Comparison of ENCODE assay signal across 35 cellular contexts in the genomic region with DNA sequence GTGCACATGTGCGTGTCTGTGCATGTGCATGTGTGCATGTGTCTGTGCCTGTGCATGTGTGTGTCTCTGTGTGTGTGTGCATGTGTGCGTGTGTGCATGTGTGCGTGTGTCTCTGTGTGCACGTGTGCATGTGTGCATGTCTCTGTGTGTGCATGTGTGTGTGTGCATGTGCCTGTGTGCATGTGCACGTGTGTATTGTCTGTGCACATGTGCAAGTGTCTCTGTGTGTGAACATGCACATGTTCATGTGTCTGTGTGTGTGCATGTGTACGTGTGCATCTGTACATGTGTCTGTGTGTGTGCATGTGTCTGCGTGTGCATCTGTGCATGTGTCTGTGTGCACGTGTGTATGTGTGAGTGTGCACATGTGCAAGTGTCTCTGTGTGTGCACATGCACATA.
"Had no signal": no experiment of that assay in that cellular context is flagged by ENCODE, and none has a peak within 500 bp of the region (broad histone marks: within the 10 kb centered on the region; RNA-seq: fewer than 3 reads in every experiment).

No MANE protein-coding gene starts in this region.

- H3K27ac Mint-ChIP-seq: activated CD4-positive, alpha-beta memory T cell treated with anti-CD3 and anti-CD28 coated beads for 36 hours; activated CD4-positive, alpha-beta T cell treated with anti-CD3 and anti-CD28 coated beads for 36 hours; activated CD4-positive, alpha-beta T cell treated with anti-CD3 and anti-CD28 coated beads, Interleukin-2, amount 10 ng/mL, durations not matched to agents 24 days and 14 days; activated CD8-positive, alpha-beta memory T cell treated with anti-CD3 and anti-CD28 coated beads, Interleukin-2, amount 10 ng/mL, durations not matched to agents 7 days and 5 days; activated CD8-positive, alpha-beta T cell treated with anti-CD3 and anti-CD28 coated beads, Interleukin-2, amount 10 ng/mL, durations not matched to agents 7 days and 5 days; activated naive CD8-positive, alpha-beta T cell; activated T-helper 17 cell treated with anti-CD3 and anti-CD28 coated beads, Interleukin-2, amount 50 U/mL, for 72 hours; effector memory CD8-positive, alpha-beta T cell; T-helper 17 cell; T-helper 2 cell treated with Interferon-gamma antibody and Interleukin-4, amounts not matched to agents 5 μg/mL and 100 μg/mL, for 36 hours had no signal

- H3K4me3 ChIP-seq: esophagus squamous epithelium, gastroesophageal sphincter, heart right ventricle had no signal

- H3K4me1 Mint-ChIP-seq: activated CD4-positive, alpha-beta T cell treated with anti-CD3 and anti-CD28 coated beads, Interleukin-2, amount 10 ng/mL, durations not matched to agents 24 days and 14 days; activated CD8-positive, alpha-beta memory T cell treated with anti-CD3 and anti-CD28 coated beads, Interleukin-2, amount 10 ng/mL, durations not matched to agents 7 days and 5 days; activated T-helper 17 cell treated with anti-CD3 and anti-CD28 coated beads, Interleukin-2, amount 50 U/mL, for 72 hours; T-helper 17 cell had no signal

- H3K36me3 Mint-ChIP-seq: activated CD4-positive, alpha-beta memory T cell treated with anti-CD3 and anti-CD28 coated beads for 36 hours; activated CD8-positive, alpha-beta memory T cell treated with anti-CD3 and anti-CD28 coated beads, Interleukin-2, amount 10 ng/mL, durations not matched to agents 7 days and 5 days; activated naive CD8-positive, alpha-beta T cell had no signal

- H3K27me3 Mint-ChIP-seq: activated CD4-positive, alpha-beta T cell treated with anti-CD3 and anti-CD28 coated beads for 36 hours; activated CD4-positive, alpha-beta T cell treated with anti-CD3 and anti-CD28 coated beads, Interleukin-2, amount 10 ng/mL, durations not matched to agents 24 days and 14 days; activated CD8-positive, alpha-beta memory T cell treated with anti-CD3 and anti-CD28 coated beads, Interleukin-2, amount 10 ng/mL, durations not matched to agents 7 days and 5 days had no signal

- H3K27me3 ChIP-seq: brain microvascular endothelial cell, esophagus squamous epithelium, gastroesophageal sphincter, heart right ventricle had no signal

- H3K9me3 ChIP-seq: esophagus squamous epithelium, gastroesophageal sphincter, heart right ventricle had no signal

- H3K4me1 ChIP-seq: esophagus squamous epithelium, gastroesophageal sphincter, heart right ventricle had no signal

- H3K4me3 Mint-ChIP-seq: activated CD4-positive, alpha-beta memory T cell treated with anti-CD3 and anti-CD28 coated beads for 36 hours; activated CD4-positive, alpha-beta T cell treated with anti-CD3 and anti-CD28 coated beads for 36 hours; activated CD4-positive, alpha-beta T cell treated with anti-CD3 and anti-CD28 coated beads, Interleukin-2, amount 10 ng/mL, durations not matched to agents 24 days and 14 days; activated CD8-positive, alpha-beta memory T cell treated with anti-CD3 and anti-CD28 coated beads, Interleukin-2, amount 10 ng/mL, durations not matched to agents 7 days and 5 days; activated CD8-positive, alpha-beta T cell treated with anti-CD3 and anti-CD28 coated beads, Interleukin-2, amount 10 ng/mL, durations not matched to agents 7 days and 5 days; activated naive CD8-positive, alpha-beta T cell; activated T-cell treated with anti-CD3 and anti-CD28 coated beads, Interleukin-2, amount 50 U/mL, for 4 hours; activated T-helper 17 cell treated with anti-CD3 and anti-CD28 coated beads, Interleukin-2, amount 50 U/mL, for 72 hours; effector memory CD8-positive, alpha-beta T cell; T-helper 17 cell; T-helper 2 cell treated with Interferon-gamma antibody and Interleukin-4, amounts not matched to agents 5 μg/mL and 100 μg/mL, for 36 hours had no signal

- DNase-seq: activated CD4-positive, alpha-beta memory T cell treated with anti-CD3 and anti-CD28 coated beads for 36 hours; activated CD4-positive, alpha-beta T cell treated with anti-CD3 and anti-CD28 coated beads for 36 hours; activated CD4-positive, alpha-beta T cell treated with anti-CD3 and anti-CD28 coated beads, Interleukin-2, amount 10 ng/mL, durations not matched to agents 24 days and 14 days; activated CD4-positive, CD25-positive, alpha-beta regulatory T cell; activated CD4-positive, CD25-positive, alpha-beta regulatory T cell treated with anti-CD3 and anti-CD28 coated beads, Interleukin-2, amount 50 U/mL, for 72 hours; activated CD8-positive, alpha-beta memory T cell treated with anti-CD3 and anti-CD28 coated beads, Interleukin-2, amount 10 ng/mL, durations not matched to agents 7 days and 5 days; activated CD8-positive, alpha-beta memory T cell treated with anti-CD3 and anti-CD28 coated beads, Interleukin-2, amount 50 U/mL, for 4 hours; activated CD8-positive, alpha-beta T cell treated with anti-CD3 and anti-CD28 coated beads, Interleukin-2, amount 10 ng/mL, durations not matched to agents 7 days and 5 days; activated effector memory CD4-positive, alpha-beta T cell treated with Interleukin-2 at 50 U/mL for 16 hours; activated gamma-delta T cell treated with Interleukin-2 at 50 U/mL for 16 hours; activated naive CD4-positive, alpha-beta T cell treated with anti-CD3 and anti-CD28 coated beads, Interleukin-2, amount 50 U/mL, for 16 hours; activated naive CD4-positive, alpha-beta T cell treated with Interleukin-2 at 50 U/mL for 16 hours; activated T-cell treated with anti-CD3 and anti-CD28 coated beads, Interleukin-2, amount 50 U/mL, for 4 hours; amniotic stem cell; anterior cingulate cortex; brain microvascular endothelial cell; caudate nucleus; cortex of kidney; dermis blood vessel endothelial cell; effector CD4-positive, alpha-beta T cell; effector memory CD8-positive, alpha-beta T cell; esophagus squamous epithelium; foreskin melanocyte; heart right ventricle; T-helper 1 cell; T-helper 17 cell; T1000; WERI-Rb-1 had no signal

- H3K27ac ChIP-seq: brain microvascular endothelial cell, epithelial cell of prostate, esophagus squamous epithelium, gastroesophageal sphincter, heart right ventricle, WERI-Rb-1 had no signal

- ATAC-seq: activated CD4-positive, alpha-beta T cell treated with anti-CD3 and anti-CD28 coated beads for 36 hours; activated CD8-positive, alpha-beta memory T cell treated with anti-CD3 and anti-CD28 coated beads, Interleukin-2, amount 10 ng/mL, durations not matched to agents 7 days and 5 days; activated CD8-positive, alpha-beta T cell treated with anti-CD3 and anti-CD28 coated beads, Interleukin-2, amount 10 ng/mL, durations not matched to agents 7 days and 5 days; activated T-cell treated with anti-CD3 and anti-CD28 coated beads, Interleukin-2, amount 50 U/mL, for 4 hours; activated T-helper 17 cell treated with anti-CD3 and anti-CD28 coated beads, Interleukin-2, amount 50 U/mL, for 72 hours; effector memory CD8-positive, alpha-beta T cell; gastroesophageal sphincter; heart right ventricle; T-helper 17 cell had no signal

- FAIRE-seq: astrocyte, colon had no signal

- H3K36me3 ChIP-seq: brain microvascular endothelial cell, esophagus squamous epithelium, gastroesophageal sphincter, heart right ventricle, WERI-Rb-1 had no signal
